15 cellular contexts compared by ENCODE assay signal in genomic region chr14:85437143-85437542, GRCh38.
DNase-seq lines count a peak whose midpoint lies in the region; ATAC-seq, FAIRE-seq and TF ChIP-seq lines count a peak whose summit lies in the region.
"Had no signal": no experiment of that assay in that cellular context is flagged by ENCODE, and none has a peak within 500 bp of the region (broad histone marks: within the 10 kb centered on the region; RNA-seq: fewer than 3 reads in every experiment).

No MANE protein-coding gene starts in this region.

- H3K27me3 ChIP-seq in gastroesophageal sphincter, result no peaks in the 10 kb centered on the region
- H3K27me3 ChIP-seq: BLaER1 treated with 17β-estradiol and CSF1 and Interleukin-3, amounts not matched to agents 10 nM and 100 nM had no signal

- POLR2A ChIA-PET in activated CD4-positive, alpha-beta T cell treated with anti-CD3 and anti-CD28 coated beads for 36 hours (lab: Charles Lee), result no interaction called here

- TF ChIP-seq POLR2A in gastroesophageal sphincter (IDR thresholded peaks at IDR 0.05), result no peak

- H3K27ac Mint-ChIP-seq in activated CD4-positive, alpha-beta T cell treated with anti-CD3 and anti-CD28 coated beads for 36 hours, result no peak overlapping the region
- H3K27ac Mint-ChIP-seq in T-helper 17 cell, result no peak overlapping the region
- H3K27ac Mint-ChIP-seq: activated CD8-positive, alpha-beta memory T cell treated with anti-CD3 and anti-CD28 coated beads, Interleukin-2, amount 10 ng/mL, durations not matched to agents 7 days and 5 days; activated naive CD8-positive, alpha-beta T cell; immature natural killer cell had no signal

- CTCF ChIA-PET in activated CD4-positive, alpha-beta T cell treated with anti-CD3 and anti-CD28 coated beads for 36 hours (lab: Charles Lee), result no interaction called here

- H3K9me3 ChIP-seq in gastroesophageal sphincter (no peaks in the 10 kb centered on the region), T-helper 17 cell (ENCODE audit: control insufficient read depth, low read length, poor library complexity, severe bottlenecking) (no peaks in the 10 kb centered on the region)

- H3K4me3 ChIP-seq in gastroesophageal sphincter, result no peak overlapping the region
- H3K4me3 ChIP-seq: BLaER1 treated with 17β-estradiol and CSF1 and Interleukin-3, amounts not matched to agents 10 nM and 100 nM had no signal

- H3K27ac ChIP-seq in epithelial cell of prostate (peak overlapping the region; percentile 92), gastroesophageal sphincter (no peak overlapping the region)
- H3K27ac ChIP-seq: BLaER1 treated with 17β-estradiol and CSF1 and Interleukin-3, amounts not matched to agents 10 nM and 100 nM had no signal

- H3K4me1 ChIP-seq in gastroesophageal sphincter, result no peaks in the 10 kb centered on the region

- DNase-seq in EL, result peak; percentile 31
- peak; percentile 83 for DNase-seq in RCC 7860 (ENCODE audit: low spot score)
- peak; percentile 95 for DNase-seq in epithelial cell of prostate (ENCODE audit: low read depth, low spot score)
- no peak for DNase-seq in omental fat pad (ENCODE audit: low spot score)
- no peak for DNase-seq in activated CD4-positive, alpha-beta T cell treated with anti-CD3 and anti-CD28 coated beads for 36 hours
- DNase-seq in T-helper 17 cell, result no peak
- no peak for DNase-seq in activated T-cell treated with anti-CD3 and anti-CD28 coated beads, Interleukin-2, amount 50 U/mL, for 4 hours
- DNase-seq: activated CD8-positive, alpha-beta memory T cell treated with anti-CD3 and anti-CD28 coated beads, Interleukin-2, amount 10 ng/mL, durations not matched to agents 7 days and 5 days; cortex of kidney; immature natural killer cell; stimulated activated CD4-positive, alpha-beta T cell treated with anti-CD3 and anti-CD28 coated beads, Interleukin-2, amount 100 ng/mL, for 24 hours had no signal

- intact Hi-C loops in activated CD4-positive, alpha-beta T cell treated with anti-CD3 and anti-CD28 coated beads for 36 hours (cut with DNase I, micrococcal nuclease), result no loop called here

- no peak for TF ChIP-seq CTCF in omental fat pad (IDR thresholded peaks at IDR 0.05)
- TF ChIP-seq CTCF in gastroesophageal sphincter (IDR thresholded peaks at IDR 0.05), result no peak

- H3K4me3 Mint-ChIP-seq in activated CD4-positive, alpha-beta T cell treated with anti-CD3 and anti-CD28 coated beads for 36 hours, result no peak overlapping the region
- no peak overlapping the region for H3K4me3 Mint-ChIP-seq in T-helper 17 cell
- no peak overlapping the region for H3K4me3 Mint-ChIP-seq in activated T-cell treated with anti-CD3 and anti-CD28 coated beads, Interleukin-2, amount 50 U/mL, for 4 hours
- H3K4me3 Mint-ChIP-seq: activated CD8-positive, alpha-beta memory T cell treated with anti-CD3 and anti-CD28 coated beads, Interleukin-2, amount 10 ng/mL, durations not matched to agents 7 days and 5 days; activated naive CD8-positive, alpha-beta T cell; immature natural killer cell had no signal

- H3K36me3 Mint-ChIP-seq in activated CD4-positive, alpha-beta T cell treated with anti-CD3 and anti-CD28 coated beads for 36 hours (ENCODE audit: low read depth), result no peaks in the 10 kb centered on the region
- no peaks in the 10 kb centered on the region for H3K36me3 Mint-ChIP-seq in T-helper 17 cell (ENCODE audit: low read depth)
- no peaks in the 10 kb centered on the region for H3K36me3 Mint-ChIP-seq in activated T-cell treated with anti-CD3 and anti-CD28 coated beads, Interleukin-2, amount 50 U/mL, for 4 hours (ENCODE audit: insufficient read depth)
- H3K36me3 Mint-ChIP-seq: activated CD8-positive, alpha-beta memory T cell treated with anti-CD3 and anti-CD28 coated beads, Interleukin-2, amount 10 ng/mL, durations not matched to agents 7 days and 5 days; activated naive CD8-positive, alpha-beta T cell; immature natural killer cell had no signal

- H3K9me3 Mint-ChIP-seq in activated CD4-positive, alpha-beta T cell treated with anti-CD3 and anti-CD28 coated beads for 36 hours (ENCODE audit: low read depth), result no peaks in the 10 kb centered on the region
- H3K9me3 Mint-ChIP-seq in activated T-cell treated with anti-CD3 and anti-CD28 coated beads, Interleukin-2, amount 50 U/mL, for 4 hours, result peaks cover 3% of the 10 kb centered on the region

- no peaks in the 10 kb centered on the region for H3K36me3 ChIP-seq in gastroesophageal sphincter
- H3K36me3 ChIP-seq: BLaER1 treated with 17β-estradiol and CSF1 and Interleukin-3, amounts not matched to agents 10 nM and 100 nM had no signal

- H3K4me1 Mint-ChIP-seq in activated CD4-positive, alpha-beta T cell treated with anti-CD3 and anti-CD28 coated beads for 36 hours, result no peaks in the 10 kb centered on the region
- H3K4me1 Mint-ChIP-seq in T-helper 17 cell, result no peaks in the 10 kb centered on the region
- no peaks in the 10 kb centered on the region for H3K4me1 Mint-ChIP-seq in activated T-cell treated with anti-CD3 and anti-CD28 coated beads, Interleukin-2, amount 50 U/mL, for 4 hours (ENCODE audit: low read depth)
- H3K4me1 Mint-ChIP-seq: activated CD8-positive, alpha-beta memory T cell treated with anti-CD3 and anti-CD28 coated beads, Interleukin-2, amount 10 ng/mL, durations not matched to agents 7 days and 5 days had no signal

- no peaks in the 10 kb centered on the region for H3K27me3 Mint-ChIP-seq in activated CD4-positive, alpha-beta T cell treated with anti-CD3 and anti-CD28 coated beads for 36 hours
- H3K27me3 Mint-ChIP-seq in T-helper 17 cell, result no peaks in the 10 kb centered on the region
- no peaks in the 10 kb centered on the region for H3K27me3 Mint-ChIP-seq in activated T-cell treated with anti-CD3 and anti-CD28 coated beads, Interleukin-2, amount 50 U/mL, for 4 hours (ENCODE audit: low read depth)
- H3K27me3 Mint-ChIP-seq: activated CD8-positive, alpha-beta memory T cell treated with anti-CD3 and anti-CD28 coated beads, Interleukin-2, amount 10 ng/mL, durations not matched to agents 7 days and 5 days; activated naive CD8-positive, alpha-beta T cell; progenitor cell of endocrine pancreas had no signal

- ATAC-seq in omental fat pad (ENCODE audit: low FRiP score), result peak; percentile 90
- ATAC-seq in activated CD4-positive, alpha-beta T cell treated with anti-CD3 and anti-CD28 coated beads for 36 hours, result no peak
- ATAC-seq in gastroesophageal sphincter, result no peak
- no peak for ATAC-seq in T-helper 17 cell
- ATAC-seq in activated T-cell treated with anti-CD3 and anti-CD28 coated beads, Interleukin-2, amount 50 U/mL, for 4 hours, result no peak
- ATAC-seq: activated CD8-positive, alpha-beta memory T cell treated with anti-CD3 and anti-CD28 coated beads, Interleukin-2, amount 10 ng/mL, durations not matched to agents 7 days and 5 days had no signal

- WGBS in gastroesophageal sphincter (ENCODE audit: low coverage in 1 of 2), 2 donors, result 100% methylated on average over 1 of the region's 1 CpG

- no peak for TF ChIP-seq EP300 in gastroesophageal sphincter (IDR thresholded peaks at IDR 0.05)

- peak; percentile 77 for FAIRE-seq in RCC 7860 (lab: Jason Lieb, UNC)

Comparison
In these comparisons a context has a peak if more than half of its experiments do, and no peak if none do; other contexts are left out.
1. DNase-seq: peak in EL (single experiment), RCC 7860 (single experiment) and epithelial cell of prostate (single experiment); none in omental fat pad (single experiment), activated CD4-positive, alpha-beta T cell treated with anti-CD3 and anti-CD28 coated beads for 36 hours (single experiment), T-helper 17 cell (0 of 3) and activated T-cell treated with anti-CD3 and anti-CD28 coated beads, Interleukin-2, amount 50 U/mL, for 4 hours (single experiment).